Comparison of ENCODE assay signal across 17 cellular contexts in genomic region chr10:123883921-123884320, GRCh38. TPM values are rescaled to one million over a fixed set of nuclear protein-coding genes. Genes with fewer than 3 reads are reported as not detected.
"Had no signal": no experiment of that assay in that cellular context is flagged by ENCODE, and none has a peak within 500 bp of the region (broad histone marks: within the 10 kb centered on the region; RNA-seq: fewer than 3 reads in every experiment).

No MANE protein-coding gene starts in this region.

- H3K27me3 Mint-ChIP-seq: activated CD4-positive, alpha-beta T cell treated with anti-CD3 and anti-CD28 coated beads for 36 hours; activated naive CD8-positive, alpha-beta T cell treated with anti-CD3 and anti-CD28 coated beads, Interleukin-2, amount 10 ng/mL, durations not matched to agents 7 days and 5 days had no signal

- H3K27me3 ChIP-seq: brain microvascular endothelial cell, hepatocyte, spleen, upper lobe of right lung had no signal

- H3K27ac ChIP-seq: brain microvascular endothelial cell, hepatocyte, upper lobe of right lung had no signal

- H3K79me2 ChIP-seq: hepatocyte had no signal

- H3K36me3 Mint-ChIP-seq: activated naive CD8-positive, alpha-beta T cell treated with anti-CD3 and anti-CD28 coated beads, Interleukin-2, amount 10 ng/mL, durations not matched to agents 7 days and 5 days; stimulated activated naive B cell treated with anti-CD40 and anti-IgM and Interleukin-4, amounts not matched to agents 10 μg/mL and 1 μg/mL and 100 μg/mL, for 72 hours; WTC11 had no signal

- H3K9me3 Mint-ChIP-seq: activated naive CD8-positive, alpha-beta T cell treated with anti-CD3 and anti-CD28 coated beads, Interleukin-2, amount 10 ng/mL, durations not matched to agents 7 days and 5 days; endodermal cell; nephron; stimulated activated naive B cell treated with anti-CD40 and anti-IgM and Interleukin-4, amounts not matched to agents 10 μg/mL and 1 μg/mL and 100 μg/mL, for 72 hours; WTC11 had no signal

- H3K27ac Mint-ChIP-seq: activated CD4-positive, alpha-beta T cell treated with anti-CD3 and anti-CD28 coated beads for 36 hours; activated naive CD8-positive, alpha-beta T cell treated with anti-CD3 and anti-CD28 coated beads, Interleukin-2, amount 10 ng/mL, durations not matched to agents 7 days and 5 days; endodermal cell; nephron; stimulated activated naive B cell treated with anti-CD40 and anti-IgM and Interleukin-4, amounts not matched to agents 10 μg/mL and 1 μg/mL and 100 μg/mL, for 72 hours; WTC11 had no signal

- ATAC-seq: activated CD4-positive, alpha-beta T cell treated with anti-CD3 and anti-CD28 coated beads for 36 hours; left lobe of liver; stimulated activated naive B cell treated with anti-CD40 and anti-IgM and Interleukin-4, amounts not matched to agents 10 μg/mL and 1 μg/mL and 100 μg/mL, for 72 hours; WTC11 had no signal

- DNase-seq: activated CD4-positive, alpha-beta T cell treated with anti-CD3 and anti-CD28 coated beads for 36 hours; activated CD4-positive, alpha-beta T cell treated with anti-CD3 and anti-CD28 coated beads, Interleukin-2, amount 50 U/mL, for 48 hours; activated naive CD8-positive, alpha-beta T cell treated with anti-CD3 and anti-CD28 coated beads, Interleukin-2, amount 10 ng/mL, durations not matched to agents 7 days and 5 days; brain microvascular endothelial cell; central memory CD4-positive, alpha-beta T cell; endodermal cell; posterior cingulate gyrus; SK-N-SH; spleen; stimulated activated naive B cell treated with anti-CD40 and anti-IgM and Interleukin-4, amounts not matched to agents 10 μg/mL and 1 μg/mL and 100 μg/mL, for 72 hours; upper lobe of right lung had no signal

- H3K9me3 ChIP-seq: SK-N-SH, spleen, upper lobe of right lung had no signal

- H3K4me1 ChIP-seq: upper lobe of right lung had no signal

- H3K4me1 Mint-ChIP-seq: activated CD4-positive, alpha-beta T cell treated with anti-CD3 and anti-CD28 coated beads for 36 hours; activated naive CD8-positive, alpha-beta T cell treated with anti-CD3 and anti-CD28 coated beads, Interleukin-2, amount 10 ng/mL, durations not matched to agents 7 days and 5 days; nephron; stimulated activated naive B cell treated with anti-CD40 and anti-IgM and Interleukin-4, amounts not matched to agents 10 μg/mL and 1 μg/mL and 100 μg/mL, for 72 hours had no signal

- H3K9ac ChIP-seq: SK-N-SH had no signal

- H3K36me3 ChIP-seq: brain microvascular endothelial cell, spleen, upper lobe of right lung had no signal

- H3K4me2 ChIP-seq: hepatocyte, SK-N-SH had no signal

- H2AFZ ChIP-seq: hepatocyte had no signal

- H3K4me3 Mint-ChIP-seq: activated CD4-positive, alpha-beta T cell treated with anti-CD3 and anti-CD28 coated beads for 36 hours; activated naive CD8-positive, alpha-beta T cell treated with anti-CD3 and anti-CD28 coated beads, Interleukin-2, amount 10 ng/mL, durations not matched to agents 7 days and 5 days; endodermal cell; nephron; stimulated activated naive B cell treated with anti-CD40 and anti-IgM and Interleukin-4, amounts not matched to agents 10 μg/mL and 1 μg/mL and 100 μg/mL, for 72 hours; WTC11 had no signal

- H3K4me3 ChIP-seq: hepatocyte, lung, spleen, upper lobe of right lung had no signal

RNA-seq across cellular contexts. Expression of gene CPXM2, which starts 7.7 kb away (rescaled TPM):
- total RNA-seq: activated CD4-positive, alpha-beta T cell treated with anti-CD3 and anti-CD28 coated beads for 36 hours; activated naive CD8-positive, alpha-beta T cell treated with anti-CD3 and anti-CD28 coated beads, Interleukin-2, amount 10 ng/mL, durations not matched to agents 7 days and 5 days; fibroblast of villous mesenchyme had no signal
- polyA plus RNA-seq: SK-N-SH had no signal
